8 cellular contexts compared by ENCODE assay signal in the genomic region with DNA sequence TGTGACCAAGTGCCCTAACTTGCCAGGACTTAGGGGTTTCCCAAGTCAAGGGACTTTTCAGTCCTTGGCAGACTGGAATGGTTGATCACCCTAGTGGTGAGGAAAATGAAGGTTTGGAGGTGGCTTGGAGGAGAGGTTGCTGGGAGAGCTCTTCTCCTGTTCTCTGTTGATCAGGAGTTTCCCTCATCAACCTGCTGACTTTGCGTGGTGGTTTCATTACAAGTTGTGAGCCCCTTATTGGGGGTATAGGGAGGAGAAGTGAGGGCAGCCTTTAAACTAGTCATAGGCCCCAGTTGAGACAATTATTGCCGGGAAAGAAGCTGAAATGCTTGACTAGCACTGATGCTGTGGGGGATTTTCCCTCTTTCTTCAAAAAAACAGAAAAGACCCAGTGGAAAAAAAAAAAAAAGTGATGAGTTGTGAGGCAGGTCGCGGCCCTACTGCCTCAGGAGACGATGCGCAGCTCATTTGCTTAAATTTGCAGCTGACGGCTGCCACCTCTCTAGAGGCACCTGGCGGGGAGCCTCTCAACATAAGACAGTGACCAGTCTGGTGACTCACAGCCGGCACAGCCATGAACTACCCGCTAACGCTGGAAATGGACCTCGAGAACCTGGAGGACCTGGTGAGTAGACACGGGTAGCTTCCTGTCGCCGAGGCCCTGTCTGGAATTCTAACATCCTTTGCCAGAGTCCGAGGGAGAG. TPM values are rescaled to one million over a fixed set of nuclear protein-coding genes. Genes with fewer than 3 reads are reported as not detected.
DNase-seq lines count a peak whose midpoint lies in the region; ATAC-seq and TF ChIP-seq lines count a peak whose summit lies in the region.

A gene with protein sequence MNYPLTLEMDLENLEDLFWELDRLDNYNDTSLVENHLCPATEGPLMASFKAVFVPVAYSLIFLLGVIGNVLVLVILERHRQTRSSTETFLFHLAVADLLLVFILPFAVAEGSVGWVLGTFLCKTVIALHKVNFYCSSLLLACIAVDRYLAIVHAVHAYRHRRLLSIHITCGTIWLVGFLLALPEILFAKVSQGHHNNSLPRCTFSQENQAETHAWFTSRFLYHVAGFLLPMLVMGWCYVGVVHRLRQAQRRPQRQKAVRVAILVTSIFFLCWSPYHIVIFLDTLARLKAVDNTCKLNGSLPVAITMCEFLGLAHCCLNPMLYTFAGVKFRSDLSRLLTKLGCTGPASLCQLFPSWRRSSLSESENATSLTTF (plus strand): TSS at position 525 of the 704 bp plus-strand sequence. CDS start 50 bp downstream, at position 575.

- H2AFZ ChIP-seq in hepatocyte = no peak within 1 kb of the TSS

- no peaks in the 10 kb centered on the region for H3K9me3 ChIP-seq in hepatocyte (ENCODE audit: low read depth)

- H3K36me3 ChIP-seq in hepatocyte (replicated peaks; ENCODE audit: insufficient read depth, low read depth) = no peaks in the 10 kb centered on the region

- DNase-seq in T-helper 1 cell (peak in 3 of 5 donors; percentile 47 to 59 (median 50)), kidney tubule cell (ENCODE audit: low spot score) (peak; percentile 20), mesenteric fat pad (ENCODE audit: low spot score) (no peak), NCI-H1436 treated with DMSO at 0.1 percent for 48 hours (lab: John Stamatoyannopoulos, UW) (no peak), NCI-H1092 treated with DMSO at 0.1 percent for 48 hours (lab: John Stamatoyannopoulos, UW) (no peak), hepatocyte (ENCODE audit: low spot score) (no peak)

- H3K4me3 ChIP-seq in hepatocyte = no peak within 1 kb of the TSS

- WGBS in hepatocyte (ENCODE audit: low lambda C conversion rate, missing lambda C conversion rate) = 71% methylated on average over 16 of the region's 16 CpGs

- H3K4me2 ChIP-seq in hepatocyte = no peak within 1 kb of the TSS

- no peaks in the 10 kb centered on the region for H3K79me2 ChIP-seq in hepatocyte

- H4K20me1 ChIP-seq in hepatocyte (ENCODE audit: insufficient read depth, poor library complexity, severe bottlenecking) = no peaks in the 10 kb centered on the region

- TF ChIP-seq CTCF in hepatocyte (IDR thresholded peaks at IDR 0.05; ENCODE audit: poor library complexity) = no peak

- peaks cover 6% of the 10 kb centered on the region for H3K4me1 ChIP-seq in hepatocyte (ENCODE audit: insufficient read depth)

- no peak within 1 kb of the TSS for H3K27ac ChIP-seq in hepatocyte

- ATAC-seq in GM18502 (IDR thresholded peaks at IDR 0.05; ENCODE audit: poor library complexity, unreplicated experiment) (peak; percentile 62), HG02759 (IDR thresholded peaks at IDR 0.05; ENCODE audit: unreplicated experiment) (peak; percentile 76)

- H3K27me3 ChIP-seq in hepatocyte = no peaks in the 10 kb centered on the region

- no peaks in the 10 kb centered on the region for H3K9me2 ChIP-seq in hepatocyte (replicated peaks; ENCODE audit: insufficient read depth)

RNA-seq across cellular contexts. Expression of the gene that starts here (rescaled TPM):
- total RNA-seq in mesenteric fat pad = not detected
- not detected in 2 replicates for total RNA-seq in hepatocyte
- 0.11 and 0.29 TPM in 2 replicates for polyA plus RNA-seq in hepatocyte

Comparison
In these comparisons a context has a peak if more than half of its experiments do, and no peak if none do; other contexts are left out.
1. DNase-seq: peak in T-helper 1 cell (3 of 5) and kidney tubule cell (single experiment); none in mesenteric fat pad (single experiment), NCI-H1436 treated with DMSO at 0.1 percent for 48 hours (single experiment), NCI-H1092 treated with DMSO at 0.1 percent for 48 hours (single experiment) and hepatocyte (single experiment).